9 cellular contexts compared by ENCODE assay signal in genomic region chr1:12244078-12244477, GRCh38. TPM values are rescaled to one million over a fixed set of nuclear protein-coding genes. Genes with fewer than 3 reads are reported as not detected.
A peak's percentile ranks its signal among the peaks of the same experiment; 100 is the strongest.
DNase-seq lines count a peak whose midpoint lies in the region; ATAC-seq and TF ChIP-seq lines count a peak whose summit lies in the region.
"Had no signal": no experiment of that assay in that cellular context is flagged by ENCODE, and none has a peak within 500 bp of the region (broad histone marks: within the 10 kb centered on the region; RNA-seq: fewer than 3 reads in every experiment).

No MANE protein-coding gene starts in this region.

- peaks cover 2% of the 10 kb centered on the region for H3K4me1 Mint-ChIP-seq in CD14-positive monocyte

- peaks cover 69 to 94% of the 10 kb centered on the region in 2 donors for H3K36me3 Mint-ChIP-seq in CD14-positive monocyte

- peaks cover 0 to 3% (median 0%) of the 10 kb centered on the region in 3 donors for H3K27me3 Mint-ChIP-seq in CD14-positive monocyte (ENCODE audit: low read depth in 3 of 3)
- H3K27me3 Mint-ChIP-seq: stimulated activated naive B cell treated with anti-CD40 and anti-IgM and Interleukin-4, amounts not matched to agents 10 μg/mL and 1 μg/mL and 100 μg/mL, for 72 hours had no signal

- H3K27me3 ChIP-seq in colonic mucosa = no peaks in the 10 kb centered on the region

- H3K9me3 Mint-ChIP-seq in CD14-positive monocyte = no peaks in the 10 kb centered on the region
- H3K9me3 Mint-ChIP-seq: stimulated activated naive B cell treated with anti-CD40 and anti-IgM and Interleukin-4, amounts not matched to agents 10 μg/mL and 1 μg/mL and 100 μg/mL, for 72 hours had no signal

- peak overlapping the region in 1 of 7 donors; percentile 46 for H3K27ac Mint-ChIP-seq in CD14-positive monocyte
- H3K27ac Mint-ChIP-seq: stimulated activated naive B cell treated with anti-CD40 and anti-IgM and Interleukin-4, amounts not matched to agents 10 μg/mL and 1 μg/mL and 100 μg/mL, for 72 hours had no signal

- H3K4me1 ChIP-seq in colonic mucosa = no peaks in the 10 kb centered on the region

- peak; percentile 36 for TF ChIP-seq CTCF in CD14-positive monocyte (IDR thresholded peaks at IDR 0.05)
- TF ChIP-seq CTCF in WI38 (IDR thresholded peaks at IDR 0.05; ENCODE audit: low read depth, low read length) = 0 out of 2 replicates have a peak, but pooled peaks have one; percentile 25
- no peak for TF ChIP-seq CTCF in colonic mucosa (IDR thresholded peaks at IDR 0.05)

- no peak for ATAC-seq in HG03025 (IDR thresholded peaks at IDR 0.05; ENCODE audit: low FRiP score, unreplicated experiment)
- ATAC-seq in GM19397 (IDR thresholded peaks at IDR 0.05; ENCODE audit: unreplicated experiment) = no peak
- ATAC-seq: stimulated activated naive B cell treated with anti-CD40 and anti-IgM and Interleukin-4, amounts not matched to agents 10 μg/mL and 1 μg/mL and 100 μg/mL, for 72 hours had no signal

- no peak for DNase-seq in CD14-positive monocyte (ENCODE audit: low spot score)
- DNase-seq in GM19238 (ENCODE audit: insufficient read length, low spot score) = peak; percentile 18
- DNase-seq in iris pigment epithelial cell (ENCODE audit: low read depth) = peak; percentile 9
- DNase-seq in colonic mucosa = no peak
- DNase-seq in superior temporal gyrus (ENCODE audit: extremely low spot score) = no peak
- DNase-seq: stimulated activated naive B cell treated with anti-CD40 and anti-IgM and Interleukin-4, amounts not matched to agents 10 μg/mL and 1 μg/mL and 100 μg/mL, for 72 hours had no signal

- H3K9me3 ChIP-seq in colonic mucosa = no peaks in the 10 kb centered on the region

- H3K4me3 Mint-ChIP-seq in CD14-positive monocyte = no peak overlapping the region
- H3K4me3 Mint-ChIP-seq: stimulated activated naive B cell treated with anti-CD40 and anti-IgM and Interleukin-4, amounts not matched to agents 10 μg/mL and 1 μg/mL and 100 μg/mL, for 72 hours had no signal

- no peak overlapping the region for H3K4me3 ChIP-seq in WI38 (ENCODE audit: low read depth, low read length)
- H3K4me3 ChIP-seq in colonic mucosa = no peak overlapping the region

- no peak overlapping the region for H3K27ac ChIP-seq in colonic mucosa

- H3K36me3 ChIP-seq in colonic mucosa = peaks cover 3% of the 10 kb centered on the region

- no peak overlapping the region for H3K9ac ChIP-seq in colonic mucosa (ENCODE audit: low read depth in 2 of 2, low read length in 2 of 2)

- intact Hi-C loops in CD14-positive monocyte (cut with micrococcal nuclease) = no loop called here
- intact Hi-C loops in colonic mucosa (cut with DNase I) = no loop called here

RNA-seq across cellular contexts. Expression of gene VPS13D, which starts 14.2 kb away (rescaled TPM):
- 1 to 10 TPM; 3.6 to 5.1 TPM for polyA plus RNA-seq in CD14-positive monocyte
- 10 to 100 TPM; 54.3 to 56.0 TPM for total RNA-seq in colonic mucosa

Comparison
In these comparisons a context has a peak if more than half of its experiments do, and no peak if none do; other contexts are left out.
1. DNase-seq: peak in GM19238 (single experiment) and iris pigment epithelial cell (single experiment); none in CD14-positive monocyte (single experiment), colonic mucosa (single experiment) and superior temporal gyrus (single experiment).